Comparison of ENCODE assay signal across 17 cellular contexts in the genomic region with DNA sequence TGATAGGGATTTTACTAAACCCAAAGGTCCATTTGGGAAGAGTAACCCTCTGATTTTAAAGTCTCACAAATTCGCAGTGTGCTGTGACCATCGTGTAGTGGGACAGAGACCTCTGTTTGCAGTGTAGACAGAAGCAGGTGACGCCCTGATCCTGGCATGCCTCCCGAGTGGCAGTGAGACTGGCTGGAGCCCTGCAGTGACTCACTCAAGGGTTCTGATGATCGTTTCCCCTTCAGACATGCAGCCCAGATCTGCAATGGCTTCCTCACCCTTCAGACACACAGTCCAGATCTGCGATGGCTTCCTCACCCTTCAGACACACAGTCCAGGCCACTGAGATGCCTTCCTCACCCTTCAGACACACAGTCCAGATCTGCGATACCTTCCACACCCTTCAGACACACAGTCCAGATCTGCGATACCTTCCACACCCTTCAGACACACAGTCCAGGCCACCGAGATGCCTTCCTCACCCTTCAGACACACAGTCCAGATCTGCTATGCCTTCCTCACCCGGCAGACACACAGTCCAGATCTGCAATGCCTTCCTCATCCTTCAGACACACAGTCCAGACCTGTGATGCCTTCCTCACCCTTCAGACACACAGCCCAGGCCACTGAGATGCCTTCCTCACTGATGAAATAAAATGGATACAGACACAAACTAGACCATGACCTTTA.
A peak's percentile ranks its signal among the peaks of the same experiment; 100 is the strongest.
DNase-seq lines count a peak whose midpoint lies in the region; ATAC-seq, FAIRE-seq and TF ChIP-seq lines count a peak whose summit lies in the region.
"Had no signal": no experiment of that assay in that cellular context is flagged by ENCODE, and none has a peak within 500 bp of the region (broad histone marks: within the 10 kb centered on the region; RNA-seq: fewer than 3 reads in every experiment).

No MANE protein-coding gene starts in this region.

- H3K4me1 Mint-ChIP-seq in T-helper 1 cell treated with Interleukin-12 subunit alpha and Interleukin-12 subunit beta and Interleukin-4 antibody, amounts not matched to agents 30 μg/mL and 1 μg/mL, for 36 hours (ENCODE audit: low read depth), result no peaks in the 10 kb centered on the region

- no peaks in the 10 kb centered on the region for H3K27me3 ChIP-seq in upper lobe of left lung
- H3K27me3 ChIP-seq: right lobe of liver, testis had no signal

- H3K4me3 ChIP-seq in kidney (ENCODE audit: low read length in 2 of 2) (no peak overlapping the region), upper lobe of left lung (no peak overlapping the region)
- H3K4me3 ChIP-seq: A549, right lobe of liver, testis had no signal

- no peak for TF ChIP-seq EP300 in upper lobe of left lung (IDR thresholded peaks at IDR 0.05)

- no peaks in the 10 kb centered on the region for H3K9me3 Mint-ChIP-seq in T-helper 1 cell treated with Interleukin-12 subunit alpha and Interleukin-12 subunit beta and Interleukin-4 antibody, amounts not matched to agents 30 μg/mL and 1 μg/mL, for 36 hours

- no peak overlapping the region for H3K9ac ChIP-seq in kidney (ENCODE audit: low read length in 2 of 2)

- WGBS in upper lobe of left lung, 2 donors, result 70 to 81% methylated on average over 10 of the region's 10 CpGs

- peaks cover 52% of the 10 kb centered on the region for H3K36me3 Mint-ChIP-seq in T-helper 1 cell treated with Interleukin-12 subunit alpha and Interleukin-12 subunit beta and Interleukin-4 antibody, amounts not matched to agents 30 μg/mL and 1 μg/mL, for 36 hours (ENCODE audit: low read depth)

- H3K4me3 Mint-ChIP-seq in T-helper 1 cell treated with Interleukin-12 subunit alpha and Interleukin-12 subunit beta and Interleukin-4 antibody, amounts not matched to agents 30 μg/mL and 1 μg/mL, for 36 hours, result no peak overlapping the region
- H3K4me3 Mint-ChIP-seq: activated T-cell treated with anti-CD3 and anti-CD28 coated beads, Interleukin-2, amount 50 U/mL, for 72 hours had no signal

- no peak overlapping the region for H3K27ac ChIP-seq in kidney (ENCODE audit: low read depth in 2 of 2, low read length in 2 of 2)
- H3K27ac ChIP-seq in upper lobe of left lung, result peak overlapping the region in 1 of 4 donors; percentile 70
- H3K27ac ChIP-seq: A549, epithelial cell of prostate, right lobe of liver, testis had no signal

- TF ChIP-seq CTCF in kidney (IDR thresholded peaks at IDR 0.05; ENCODE audit: borderline replicate concordance, extremely low read depth, insufficient read depth) (no peak), upper lobe of left lung (IDR thresholded peaks at IDR 0.05) (no peak)

- ATAC-seq in upper lobe of left lung (ENCODE audit: low FRiP score in 2 of 2) (peak; percentile 16 to 58), HG02623 (IDR thresholded peaks at IDR 0.05; ENCODE audit: unreplicated experiment) (no peak)
- ATAC-seq: A549; activated T-cell treated with anti-CD3 and anti-CD28 coated beads, Interleukin-2, amount 50 U/mL, for 72 hours; right lobe of liver had no signal

- H3K4me1 ChIP-seq in kidney (ENCODE audit: control insufficient read depth in 1 of 2, insufficient read depth in 1 of 2, low read depth in 1 of 2, low read length in 2 of 2) (no peaks in the 10 kb centered on the region), upper lobe of left lung (peaks cover 0 to 5% (median 0%) of the 10 kb centered on the region in 4 donors)
- H3K4me1 ChIP-seq: A549, right lobe of liver had no signal

- no peak for TF ChIP-seq POLR2A in upper lobe of left lung (IDR thresholded peaks at IDR 0.05)

- H3K27ac Mint-ChIP-seq in T-helper 1 cell treated with Interleukin-12 subunit alpha and Interleukin-12 subunit beta and Interleukin-4 antibody, amounts not matched to agents 30 μg/mL and 1 μg/mL, for 36 hours, result peak overlapping the region; percentile 16
- H3K27ac Mint-ChIP-seq: activated T-cell treated with anti-CD3 and anti-CD28 coated beads, Interleukin-2, amount 50 U/mL, for 72 hours had no signal

- intact Hi-C loops in kidney (cut with DNase I), result no loop called here

- no peaks in the 10 kb centered on the region for H3K27me3 Mint-ChIP-seq in T-helper 1 cell treated with Interleukin-12 subunit alpha and Interleukin-12 subunit beta and Interleukin-4 antibody, amounts not matched to agents 30 μg/mL and 1 μg/mL, for 36 hours (ENCODE audit: low read depth)

- H3K36me3 ChIP-seq in kidney (ENCODE audit: control insufficient read depth in 1 of 2, insufficient read depth in 2 of 2, low read length in 2 of 2) (peaks cover 8 to 47% of the 10 kb centered on the region in 2 donors), upper lobe of left lung (peaks cover 31 to 94% (median 52%) of the 10 kb centered on the region in 4 donors)

- no peak for DNase-seq in T-helper 1 cell
- DNase-seq in astrocyte of the hippocampus (ENCODE audit: low read depth, low spot score), result peak; percentile 77
- DNase-seq in kidney, result peak; percentile 45
- DNase-seq in upper lobe of left lung, result peak in 1 of 2 donors; percentile 75
- DNase-seq in NCI-H146 (lab: John Stamatoyannopoulos, UW), result no peak
- no peak for DNase-seq in NCI-H2081 treated with DMSO at 0.1 percent for 48 hours (lab: John Stamatoyannopoulos, UW)
- DNase-seq: activated CD4-positive, alpha-beta T cell treated with anti-CD3 and anti-CD28 coated beads for 1 hour; activated T-cell treated with anti-CD3 and anti-CD28 coated beads, Interleukin-2, amount 50 U/mL, for 72 hours; caudate nucleus; NCI-H1694; NK-92 treated with Interleukin-12 subunit alpha and Interleukin-12 subunit beta, amount 100 ng/mL, for 24 hours; right lobe of liver; testis had no signal

- H3K9me3 ChIP-seq in kidney (ENCODE audit: control insufficient read depth in 1 of 2, low read length in 2 of 2), result no peaks in the 10 kb centered on the region
- no peaks in the 10 kb centered on the region for H3K9me3 ChIP-seq in upper lobe of left lung
- H3K9me3 ChIP-seq: A549, right lobe of liver, testis had no signal

- no peak for FAIRE-seq in kidney (lab: Jason Lieb, UNC)
- FAIRE-seq: A549 had no signal

Comparison
In these comparisons a context has a peak if more than half of its experiments do, and no peak if none do; other contexts are left out.
1. DNase-seq: peak in astrocyte of the hippocampus (single experiment) and kidney (single experiment); none in T-helper 1 cell (0 of 5), NCI-H146 (single experiment) and NCI-H2081 treated with DMSO at 0.1 percent for 48 hours (single experiment).